In the genomic region with DNA sequence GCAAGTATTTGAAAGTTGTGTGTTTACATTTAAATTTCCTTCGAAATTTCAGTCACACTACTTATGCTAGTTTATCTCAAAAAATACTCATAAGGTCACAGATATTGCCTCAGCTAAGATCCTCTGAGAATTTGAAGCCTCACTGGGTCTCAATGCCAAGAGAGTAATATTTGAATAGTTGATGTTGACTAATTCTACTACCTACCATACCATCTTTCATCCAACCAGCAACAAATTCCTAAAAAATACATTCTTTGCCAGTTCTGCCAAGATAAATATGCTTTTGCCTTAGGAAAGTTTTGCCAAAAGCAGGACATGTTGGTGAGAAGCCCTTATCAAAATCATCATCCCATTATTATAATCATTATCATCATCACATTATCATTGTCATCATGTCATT, we compare ENCODE assay signal across 32 cellular contexts.
"Had no signal": no experiment of that assay in that cellular context is flagged by ENCODE, and none has a peak within 500 bp of the region (broad histone marks: within the 10 kb centered on the region; RNA-seq: fewer than 3 reads in every experiment).

No MANE protein-coding gene starts in this region.

- H3K27me3 ChIP-seq: brain microvascular endothelial cell, esophagus squamous epithelium, gastroesophageal sphincter, hepatocyte, spleen, uterus had no signal

- H3K27ac ChIP-seq: brain microvascular endothelial cell, epithelial cell of prostate, hepatocyte, VCaP had no signal

- H3K27me3 Mint-ChIP-seq: dendritic cell treated with granulocyte-macrophage colony-stimulating factor and Interleukin-4, amounts not matched to agents 40 ng/mL and 50 ng/mL, for 4 days had no signal

- H3K9me3 Mint-ChIP-seq: activated naive CD8-positive, alpha-beta T cell treated with anti-CD3 and anti-CD28 coated beads for 36 hours; T-helper 1 cell treated with Interleukin-12 subunit alpha and Interleukin-12 subunit beta and Interleukin-4 antibody, amounts not matched to agents 30 μg/mL and 1 μg/mL, for 36 hours had no signal

- ATAC-seq: activated CD4-positive, CD25-positive, alpha-beta regulatory T cell treated with anti-CD3 and anti-CD28 coated beads, Interleukin-2, amount 50 U/mL, for 24 hours; gastroesophageal sphincter; left colon; naive thymus-derived CD8-positive, alpha-beta T cell; right cardiac atrium had no signal

- H3K4me1 Mint-ChIP-seq: activated naive CD8-positive, alpha-beta T cell treated with anti-CD3 and anti-CD28 coated beads for 36 hours; naive thymus-derived CD8-positive, alpha-beta T cell had no signal

- DNase-seq: activated CD4-positive, alpha-beta T cell treated with anti-CD3 and anti-CD28 coated beads for 48 hours; activated CD4-positive, alpha-beta T cell treated with anti-CD3 and anti-CD28 coated beads, Interleukin-2, amount 50 U/mL, for 48 hours; activated CD8-positive, alpha-beta memory T cell treated with anti-CD3 and anti-CD28 coated beads for 24 hours; activated CD8-positive, alpha-beta memory T cell treated with anti-CD3 and anti-CD28 coated beads, Interleukin-2, amount 50 U/mL, for 4 hours; activated effector memory CD4-positive, alpha-beta T cell treated with anti-CD3 and anti-CD28 coated beads, Interleukin-2, amount 50 U/mL, for 16 hours; activated naive CD4-positive, alpha-beta T cell treated with anti-CD3 and anti-CD28 coated beads for 36 hours; activated naive CD8-positive, alpha-beta T cell treated with anti-CD3 and anti-CD28 coated beads for 36 hours; activated T-cell treated with anti-CD3 and anti-CD28 coated beads, Interleukin-2, amount 50 U/mL, for 1 hour; brain microvascular endothelial cell; effector CD8-positive, alpha-beta T cell; esophagus squamous epithelium; left colon; naive thymus-derived CD8-positive, alpha-beta T cell; nucleus accumbens; posterior cingulate gyrus; right cardiac atrium; spleen; stimulated activated naive CD4-positive, alpha-beta T cell; SW 1271; T-helper 9 cell; trophoblast cell; uterus had no signal

- H3K27ac Mint-ChIP-seq: activated naive CD4-positive, alpha-beta T cell treated with anti-CD3 and anti-CD28 coated beads for 36 hours; activated naive CD8-positive, alpha-beta T cell treated with anti-CD3 and anti-CD28 coated beads for 36 hours; activated T-helper 1 cell treated with anti-CD3 and anti-CD28 coated beads, Interleukin-12 subunit alpha, Interleukin-12 subunit beta, Interleukin-2, Interleukin-4 antibody, amounts not matched to agents 30 ng/mL and 10 ng/mL and 1 ng/mL, durations not matched to agents 14 hours and 24 hours and 36 hours; dendritic cell treated with granulocyte-macrophage colony-stimulating factor and Interleukin-4, amounts not matched to agents 40 ng/mL and 50 ng/mL, for 4 days; mesothelial cell of epicardium; naive thymus-derived CD8-positive, alpha-beta T cell; T-helper 1 cell treated with Interleukin-12 subunit alpha and Interleukin-12 subunit beta and Interleukin-4 antibody, amounts not matched to agents 30 μg/mL and 1 μg/mL, for 36 hours had no signal

- H3K36me3 Mint-ChIP-seq: activated naive CD8-positive, alpha-beta T cell treated with anti-CD3 and anti-CD28 coated beads for 36 hours; mesothelial cell of epicardium; naive thymus-derived CD8-positive, alpha-beta T cell had no signal

- H3K4me3 Mint-ChIP-seq: activated naive CD4-positive, alpha-beta T cell treated with anti-CD3 and anti-CD28 coated beads for 36 hours; activated naive CD8-positive, alpha-beta T cell treated with anti-CD3 and anti-CD28 coated beads for 36 hours; activated T-helper 1 cell treated with anti-CD3 and anti-CD28 coated beads, Interleukin-12 subunit alpha, Interleukin-12 subunit beta, Interleukin-2, Interleukin-4 antibody, amounts not matched to agents 30 ng/mL and 10 ng/mL and 1 ng/mL, durations not matched to agents 14 hours and 24 hours and 36 hours; dendritic cell treated with granulocyte-macrophage colony-stimulating factor and Interleukin-4, amounts not matched to agents 40 ng/mL and 50 ng/mL, for 4 days; mesothelial cell of epicardium; naive thymus-derived CD8-positive, alpha-beta T cell; neural crest cell; T-helper 1 cell treated with Interleukin-12 subunit alpha and Interleukin-12 subunit beta and Interleukin-4 antibody, amounts not matched to agents 30 μg/mL and 1 μg/mL, for 36 hours had no signal
